Comparison of ENCODE assay signal across 17 cellular contexts in genomic region chr12:24360057-24360456, GRCh38.
DNase-seq lines count a peak whose midpoint lies in the region; ATAC-seq and TF ChIP-seq lines count a peak whose summit lies in the region.
"Had no signal": no experiment of that assay in that cellular context is flagged by ENCODE, and none has a peak within 500 bp of the region (broad histone marks: within the 10 kb centered on the region; RNA-seq: fewer than 3 reads in every experiment).

No MANE protein-coding gene starts in this region.

- DNase-seq in NCI-H1105 treated with DMSO at 0.1 percent for 48 hours (lab: John Stamatoyannopoulos, UW) (peak; percentile 35), NCI-H1105 (lab: John Stamatoyannopoulos, UW) (no peak), NCI-H526 treated with DMSO at 0.1 percent for 48 hours (lab: John Stamatoyannopoulos, UW) (peak; percentile 84), fibroblast of gingiva (ENCODE audit: low read depth) (peak; percentile 53), progenitor cell of endocrine pancreas (ENCODE audit: low spot score, unreplicated experiment) (no peak), SK-N-DZ (ENCODE audit: low spot score) (no peak)
- no peak for DNase-seq in activated CD8-positive, alpha-beta T cell treated with anti-CD3 and anti-CD28 coated beads for 36 hours
- DNase-seq: activated CD4-positive, alpha-beta memory T cell treated with anti-CD3 and anti-CD28 coated beads, Interleukin-2, amount 10 ng/mL, durations not matched to agents 7 days and 5 days; aorta; cortex of kidney; glutamatergic neuron; H7; NCI-H1092 treated with DMSO at 0.1 percent for 48 hours; NCI-H345; upper lobe of left lung had no signal

- peak overlapping the region; percentile 31 for H3K27ac Mint-ChIP-seq in progenitor cell of endocrine pancreas
- no peak overlapping the region for H3K27ac Mint-ChIP-seq in activated CD8-positive, alpha-beta T cell treated with anti-CD3 and anti-CD28 coated beads for 36 hours
- H3K27ac Mint-ChIP-seq: activated CD4-positive, alpha-beta memory T cell treated with anti-CD3 and anti-CD28 coated beads, Interleukin-2, amount 10 ng/mL, durations not matched to agents 7 days and 5 days; stimulated activated effector memory CD8-positive, alpha-beta T cell treated with anti-CD3 and anti-CD28 coated beads, Interleukin-12 subunit alpha, Interleukin-12 subunit beta, amount 100 ng/mL, for 72 hours had no signal

- CTCF ChIA-PET in activated CD8-positive, alpha-beta T cell treated with anti-CD3 and anti-CD28 coated beads for 36 hours (lab: Charles Lee): no interaction called here

- H3K4me3 Mint-ChIP-seq in progenitor cell of endocrine pancreas (ENCODE audit: low read depth): no peak overlapping the region
- no peak overlapping the region for H3K4me3 Mint-ChIP-seq in activated CD8-positive, alpha-beta T cell treated with anti-CD3 and anti-CD28 coated beads for 36 hours
- H3K4me3 Mint-ChIP-seq: activated CD4-positive, alpha-beta memory T cell treated with anti-CD3 and anti-CD28 coated beads, Interleukin-2, amount 10 ng/mL, durations not matched to agents 7 days and 5 days; stimulated activated effector memory CD8-positive, alpha-beta T cell treated with anti-CD3 and anti-CD28 coated beads, Interleukin-12 subunit alpha, Interleukin-12 subunit beta, amount 100 ng/mL, for 72 hours had no signal

- no peaks in the 10 kb centered on the region for H3K36me3 Mint-ChIP-seq in progenitor cell of endocrine pancreas (ENCODE audit: insufficient read depth)
- H3K36me3 Mint-ChIP-seq in activated CD8-positive, alpha-beta T cell treated with anti-CD3 and anti-CD28 coated beads for 36 hours (ENCODE audit: low read depth): no peaks in the 10 kb centered on the region
- H3K36me3 Mint-ChIP-seq: stimulated activated effector memory CD8-positive, alpha-beta T cell treated with anti-CD3 and anti-CD28 coated beads, Interleukin-12 subunit alpha, Interleukin-12 subunit beta, amount 100 ng/mL, for 72 hours had no signal

- POLR2A ChIA-PET in activated CD8-positive, alpha-beta T cell treated with anti-CD3 and anti-CD28 coated beads for 36 hours (lab: Charles Lee): no interaction called here

- intact Hi-C loops in activated CD8-positive, alpha-beta T cell treated with anti-CD3 and anti-CD28 coated beads for 36 hours (cut with micrococcal nuclease): no loop called here

- no peak for TF ChIP-seq CTCF in progenitor cell of endocrine pancreas (IDR thresholded peaks at IDR 0.05; ENCODE audit: unreplicated experiment)
- TF ChIP-seq CTCF in activated CD8-positive, alpha-beta T cell treated with anti-CD3 and anti-CD28 coated beads for 36 hours (IDR thresholded peaks at IDR 0.05): no peak

- no peaks in the 10 kb centered on the region for H3K9me3 Mint-ChIP-seq in progenitor cell of endocrine pancreas (ENCODE audit: low read depth)
- no peaks in the 10 kb centered on the region for H3K9me3 Mint-ChIP-seq in activated CD8-positive, alpha-beta T cell treated with anti-CD3 and anti-CD28 coated beads for 36 hours
- H3K9me3 Mint-ChIP-seq: activated CD4-positive, alpha-beta memory T cell treated with anti-CD3 and anti-CD28 coated beads, Interleukin-2, amount 10 ng/mL, durations not matched to agents 7 days and 5 days; stimulated activated effector memory CD8-positive, alpha-beta T cell treated with anti-CD3 and anti-CD28 coated beads, Interleukin-12 subunit alpha, Interleukin-12 subunit beta, amount 100 ng/mL, for 72 hours had no signal

- no peaks in the 10 kb centered on the region for H3K27me3 Mint-ChIP-seq in progenitor cell of endocrine pancreas
- H3K27me3 Mint-ChIP-seq in activated CD8-positive, alpha-beta T cell treated with anti-CD3 and anti-CD28 coated beads for 36 hours: no peaks in the 10 kb centered on the region
- H3K27me3 Mint-ChIP-seq: activated CD4-positive, alpha-beta memory T cell treated with anti-CD3 and anti-CD28 coated beads, Interleukin-2, amount 10 ng/mL, durations not matched to agents 7 days and 5 days had no signal

- H3K4me1 Mint-ChIP-seq in progenitor cell of endocrine pancreas (ENCODE audit: low read depth): peaks cover 39% of the 10 kb centered on the region
- H3K4me1 Mint-ChIP-seq in activated CD8-positive, alpha-beta T cell treated with anti-CD3 and anti-CD28 coated beads for 36 hours (ENCODE audit: low read depth): no peaks in the 10 kb centered on the region
- H3K4me1 Mint-ChIP-seq: activated CD4-positive, alpha-beta memory T cell treated with anti-CD3 and anti-CD28 coated beads, Interleukin-2, amount 10 ng/mL, durations not matched to agents 7 days and 5 days; stimulated activated effector memory CD8-positive, alpha-beta T cell treated with anti-CD3 and anti-CD28 coated beads, Interleukin-12 subunit alpha, Interleukin-12 subunit beta, amount 100 ng/mL, for 72 hours had no signal

- no peak for ATAC-seq in HG02678 (IDR thresholded peaks at IDR 0.05; ENCODE audit: unreplicated experiment)
- ATAC-seq in activated CD8-positive, alpha-beta T cell treated with anti-CD3 and anti-CD28 coated beads for 36 hours: no peak

Comparison
In these comparisons a context has a peak if more than half of its experiments do, and no peak if none do; other contexts are left out.
1. DNase-seq: peak in NCI-H1105 treated with DMSO at 0.1 percent for 48 hours (single experiment), NCI-H526 treated with DMSO at 0.1 percent for 48 hours (single experiment) and fibroblast of gingiva (single experiment); none in NCI-H1105 (single experiment), progenitor cell of endocrine pancreas (single experiment), activated CD8-positive, alpha-beta T cell treated with anti-CD3 and anti-CD28 coated beads for 36 hours (single experiment) and SK-N-DZ (single experiment).